8 cellular contexts compared by ENCODE assay signal in genomic region chr2:161416294-161416632, GRCh38. TPM values are rescaled to one million over a fixed set of nuclear protein-coding genes. Genes with fewer than 3 reads are reported as not detected.
A peak's percentile ranks its signal among the peaks of the same experiment; 100 is the strongest.
DNase-seq lines count a peak whose midpoint lies in the region; ATAC-seq and TF ChIP-seq lines count a peak whose summit lies in the region.

Gene TBR1 (plus strand): TSS chr2:161416297. CDS start chr2:161416411, 114 bp downstream.

- no peak within 1 kb of the TSS for H4K8ac ChIP-seq in mesenchymal stem cell (ENCODE audit: low read length)

- no peak within 1 kb of the TSS for H2BK120ac ChIP-seq in mesenchymal stem cell (ENCODE audit: low read depth, low read length)

- H2BK12ac ChIP-seq in mesenchymal stem cell (ENCODE audit: low read length in 2 of 2), result no peak within 1 kb of the TSS

- H3K27ac ChIP-seq in mesenchymal stem cell (ENCODE audit: low read length, poor library complexity, severe bottlenecking), result peak within 1 kb of the TSS; percentile 14

- H3K79me1 ChIP-seq in mesenchymal stem cell (replicated peaks; ENCODE audit: low read length, poor library complexity, severe bottlenecking), result no peaks in the 10 kb centered on the region

- DNase-seq in AG10803 (ENCODE audit: low read depth) (no peak), GM10248 (ENCODE audit: extremely low spot score) (peak; percentile 26), adipocyte (ENCODE audit: low read depth) (no peak), mesenchymal stem cell (peak; percentile 29), SHP77 treated with DMSO at 0.1 percent for 48 hours (lab: John Stamatoyannopoulos, UW) (no peak)

- no peak within 1 kb of the TSS for H2BK15ac ChIP-seq in mesenchymal stem cell (ENCODE audit: low read depth, poor library complexity, severe bottlenecking)

- no peak within 1 kb of the TSS for H3K14ac ChIP-seq in mesenchymal stem cell (ENCODE audit: low read length in 2 of 2)

- CTCF ChIA-PET in GM10248 (lab: Yijun Ruan, JAX), result interaction anchor here (0.9 kb wide), 1 partner anchor 13 kb away, joined by 3 read pairs; no protein-coding TSS in a partner anchor

- no peak within 1 kb of the TSS for H2BK5ac ChIP-seq in mesenchymal stem cell (ENCODE audit: low read depth, low read length, poor library complexity, severe bottlenecking)

- H3K4ac ChIP-seq in mesenchymal stem cell (ENCODE audit: low read depth in 1 of 2, low read length in 2 of 2), result no peak within 1 kb of the TSS

- no peak for ATAC-seq in GM21786 (IDR thresholded peaks at IDR 0.05; ENCODE audit: unreplicated experiment)
- ATAC-seq in GM19324 (IDR thresholded peaks at IDR 0.05; ENCODE audit: low FRiP score, unreplicated experiment), result no peak
- no peak for ATAC-seq in GM21423 (IDR thresholded peaks at IDR 0.05; ENCODE audit: unreplicated experiment)

- H3K23ac ChIP-seq in mesenchymal stem cell (ENCODE audit: low read length in 2 of 2), result peak within 1 kb of the TSS in 1 of 2 experiments; percentile 3

- no peak within 1 kb of the TSS for H2AFZ ChIP-seq in mesenchymal stem cell (ENCODE audit: low read depth, low read length)

- POLR2A ChIA-PET in GM10248 (lab: Yijun Ruan, JAX), result no interaction called here

- WGBS in mesenchymal stem cell, result 8% methylated on average over 7 of the region's 7 CpGs

- peak within 1 kb of the TSS; percentile 98 for H3K4me2 ChIP-seq in mesenchymal stem cell (ENCODE audit: low read length, poor library complexity, severe bottlenecking)

- no peak within 1 kb of the TSS for H3K18ac ChIP-seq in mesenchymal stem cell (ENCODE audit: low read depth in 1 of 2, low read length in 2 of 2)

- peaks cover 60% of the 10 kb centered on the region for H3K27me3 ChIP-seq in adipocyte (replicated peaks; ENCODE audit: control insufficient read depth, insufficient read depth, low read length)
- H3K27me3 ChIP-seq in mesenchymal stem cell (ENCODE audit: control insufficient read depth in 1 of 2, insufficient read depth in 1 of 2, low read length in 2 of 2), result peaks cover 62 to 66% of the 10 kb centered on the region in 2 experiments

- H3K4me1 ChIP-seq in adipocyte (ENCODE audit: control insufficient read depth, insufficient read depth, low read length) (peaks cover 19% of the 10 kb centered on the region), mesenchymal stem cell (ENCODE audit: control insufficient read depth, insufficient read depth, low read depth, low read length) (peaks cover 25% of the 10 kb centered on the region)

- no peak within 1 kb of the TSS for H4K91ac ChIP-seq in mesenchymal stem cell (ENCODE audit: low read length)

- H3K9ac ChIP-seq in adipocyte (ENCODE audit: low read length), result peak within 1 kb of the TSS; percentile 48
- H3K9ac ChIP-seq in mesenchymal stem cell (ENCODE audit: low read length), result peak within 1 kb of the TSS; percentile 65

- no peaks in the 10 kb centered on the region for H3K9me3 ChIP-seq in adipocyte (ENCODE audit: control insufficient read depth, low read length)
- no peaks in the 10 kb centered on the region for H3K9me3 ChIP-seq in mesenchymal stem cell (ENCODE audit: control insufficient read depth, low read length)

- TF ChIP-seq CTCF in AG10803 (conservative IDR thresholded peaks at IDR 0.05; ENCODE audit: low read length) (no peak), GM10248 (IDR thresholded peaks at IDR 0.05; ENCODE audit: control extremely low read depth, extremely low read depth, low read depth, missing control alignments) (no peak)

- H3K36me3 ChIP-seq in adipocyte (ENCODE audit: control insufficient read depth, insufficient read depth, low read length, severe bottlenecking) (peaks cover 3% of the 10 kb centered on the region), mesenchymal stem cell (ENCODE audit: control insufficient read depth in 1 of 2, insufficient read depth in 2 of 2, low read depth in 1 of 2, low read length in 2 of 2) (peaks cover 0 to 5% of the 10 kb centered on the region in 2 experiments)

- H3K4me3 ChIP-seq in AG10803 (ENCODE audit: low read length), result peak within 1 kb of the TSS; percentile 56; the same call in 1 of the 2 replicates
- peak within 1 kb of the TSS; percentile 78 for H3K4me3 ChIP-seq in adipocyte (ENCODE audit: low read length)
- H3K4me3 ChIP-seq in mesenchymal stem cell (ENCODE audit: insufficient read depth in 1 of 2, low read depth in 1 of 2, low read length in 2 of 2), result peak within 1 kb of the TSS; percentile 45 to 77

- H2AK5ac ChIP-seq in mesenchymal stem cell (ENCODE audit: low read length, severe bottlenecking), result no peak within 1 kb of the TSS

RNA-seq across cellular contexts. Expression of gene TBR1, which starts in this region (rescaled TPM):
- 0.01 TPM for polyA plus RNA-seq in mesenchymal stem cell (2013, experiment 1 of 2)
- 0.01 TPM for polyA plus RNA-seq in mesenchymal stem cell (2013, experiment 2 of 2)

Comparison
In these comparisons a context has a peak if more than half of its experiments do, and no peak if none do; other contexts are left out.
1. DNase-seq: peak in GM10248 (single experiment) and mesenchymal stem cell (single experiment); none in AG10803 (single experiment), adipocyte (single experiment) and SHP77 treated with DMSO at 0.1 percent for 48 hours (single experiment).
2. Peak in every context shown above with its lines, with median percentiles within 50 percentile points of each other: H3K4me3 ChIP-seq.